ENCODE assay signal across 8 cellular contexts in the genomic region with DNA sequence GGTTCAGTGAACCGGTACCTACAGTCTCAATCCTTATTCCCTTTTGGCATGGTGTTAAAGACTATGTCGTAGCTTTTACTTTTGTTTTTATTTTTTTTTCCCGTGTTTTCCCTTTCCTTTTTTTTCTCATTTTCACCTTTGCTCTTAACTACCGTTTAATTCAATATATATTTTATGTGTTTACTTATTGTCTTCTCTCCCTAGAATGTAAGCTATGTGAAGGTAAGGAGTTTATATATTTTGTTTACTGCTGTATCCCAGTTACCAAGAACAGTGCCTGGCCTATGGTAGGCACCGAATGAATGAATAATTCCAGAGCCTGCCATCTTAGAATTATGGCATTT. TPM values are rescaled to one million over a fixed set of nuclear protein-coding genes. Genes with fewer than 3 reads are reported as not detected.
DNase-seq lines count a peak whose midpoint lies in the region; ATAC-seq and TF ChIP-seq lines count a peak whose summit lies in the region.

No MANE protein-coding gene starts in this region.

- peaks cover 29% of the 10 kb centered on the region for H3K4me1 Mint-ChIP-seq in central memory CD8-positive, alpha-beta T cell
- peaks cover 6 to 39% (median 30%) of the 10 kb centered on the region in 4 donors for H3K4me1 Mint-ChIP-seq in naive thymus-derived CD8-positive, alpha-beta T cell

- H3K27ac Mint-ChIP-seq in central memory CD8-positive, alpha-beta T cell (ENCODE audit: low read depth): peak overlapping the region; percentile 98
- peak overlapping the region; percentile 91 to 99 (median 97) for H3K27ac Mint-ChIP-seq in naive thymus-derived CD8-positive, alpha-beta T cell

- TF ChIP-seq POLR2A in lower leg skin (IDR thresholded peaks at IDR 0.05): no peak

- no peaks in the 10 kb centered on the region for H3K27me3 Mint-ChIP-seq in central memory CD8-positive, alpha-beta T cell
- peaks cover 0 to 3% (median 0%) of the 10 kb centered on the region in 5 donors for H3K27me3 Mint-ChIP-seq in naive thymus-derived CD8-positive, alpha-beta T cell

- WGBS in lower leg skin, 2 donors: 25 to 28% methylated on average over 5 of the region's 5 CpGs

- H3K36me3 ChIP-seq in KMS-11 (ENCODE audit: insufficient read depth): no peaks in the 10 kb centered on the region

- H3K4me3 ChIP-seq in AG04450 (ENCODE audit: low read depth, low read length): peak overlapping the region; percentile 62
- H3K4me3 ChIP-seq in KMS-11 (IDR thresholded peaks at IDR 0.05; ENCODE audit: insufficient read depth, low read depth, low read length): no peak overlapping the region
- H3K4me3 ChIP-seq in lower leg skin (ENCODE audit: low read depth, poor library complexity, severe bottlenecking): no peak overlapping the region

- TF ChIP-seq CTCF in AG04450 (IDR thresholded peaks at IDR 0.05; ENCODE audit: low read depth, low read length) (no peak), KMS-11 (conservative IDR thresholded peaks at IDR 0.05; ENCODE audit: low read depth, low read length) (no peak), lower leg skin (IDR thresholded peaks at IDR 0.05) (no peak)

- peak overlapping the region; percentile 13 for H3K27ac ChIP-seq in AG04450 (ENCODE audit: low read depth, low read length)
- H3K27ac ChIP-seq in KMS-11: peak overlapping the region; percentile 51; the same call in 1 of the 2 replicates

- H2AFZ ChIP-seq in KMS-11 (ENCODE audit: low read depth): peak overlapping the region; percentile 67

- H4K20me1 ChIP-seq in KMS-11 (ENCODE audit: insufficient read depth): no peaks in the 10 kb centered on the region; the same call in 1 of the 2 replicates

- CTCF ChIA-PET in AG04450 (lab: Charles Lee): interaction anchor here (1.0 kb wide), 1 partner anchor 37 kb away, joined by 4 read pairs; no protein-coding TSS in a partner anchor

- H3K4me2 ChIP-seq in KMS-11: peak overlapping the region; percentile 73

- no peaks in the 10 kb centered on the region; the same call in 1 of the 2 replicates for H3K79me2 ChIP-seq in KMS-11 (ENCODE audit: insufficient read depth, low read depth)

- peak overlapping the region; percentile 88 for H3K4me3 Mint-ChIP-seq in central memory CD8-positive, alpha-beta T cell
- peak overlapping the region; percentile 89 to 97 (median 94) for H3K4me3 Mint-ChIP-seq in naive thymus-derived CD8-positive, alpha-beta T cell

- H3K9me3 Mint-ChIP-seq in central memory CD8-positive, alpha-beta T cell: no peaks in the 10 kb centered on the region
- peaks cover 0 to 2% (median 0%) of the 10 kb centered on the region in 9 donors for H3K9me3 Mint-ChIP-seq in naive thymus-derived CD8-positive, alpha-beta T cell

- H3K4me1 ChIP-seq in KMS-11 (ENCODE audit: low read depth, poor library complexity, severe bottlenecking): peaks cover 20% of the 10 kb centered on the region

- no peaks in the 10 kb centered on the region for H3K9me3 ChIP-seq in AG04450 (ENCODE audit: control insufficient read depth, insufficient read depth, low read length)

- intact Hi-C loops in lower leg skin (cut with DNase I; ENCODE audit: low total_unique reads): no loop called here

- no peak for ATAC-seq in central memory CD8-positive, alpha-beta T cell (replicated peaks; ENCODE audit: extremely low read depth, poor library complexity, severe bottlenecking)
- no peak for ATAC-seq in naive thymus-derived CD8-positive, alpha-beta T cell
- no peak for ATAC-seq in GM18873 (IDR thresholded peaks at IDR 0.05; ENCODE audit: low FRiP score, unreplicated experiment)

- H3K9ac ChIP-seq in KMS-11: peak overlapping the region; percentile 86; the same call in 1 of the 2 replicates

- H3K27me3 ChIP-seq in AG04450 (ENCODE audit: control insufficient read depth, insufficient read depth, low read length): no peaks in the 10 kb centered on the region
- no peaks in the 10 kb centered on the region for H3K27me3 ChIP-seq in KMS-11 (ENCODE audit: insufficient read depth, low read depth)

- POLR2A ChIA-PET in AG04450 (lab: Yijun Ruan, JAX): interaction anchor here (0.7 kb wide), 1 partner anchor 128 kb away, joined by 7 read pairs; the partner anchor contains the start of gene RPS6KL1
- POLR2A ChIA-PET in naive thymus-derived CD8-positive, alpha-beta T cell (lab: Charles Lee): interaction anchor here (0.6 kb wide), 3 partner anchors 11 to 1806 kb away, joined by 3 read pairs; no protein-coding TSS in a partner anchor

- DNase-seq in AG04450 (ENCODE audit: low read depth, low spot score): no peak
- DNase-seq in central memory CD8-positive, alpha-beta T cell (ENCODE audit: low spot score in 2 of 2): no peak
- no peak for DNase-seq in naive thymus-derived CD8-positive, alpha-beta T cell
- no peak for DNase-seq in lower leg skin (ENCODE audit: low spot score in 2 of 2)
- DNase-seq in SIG-M5 treated with dmso at 0.1 percent for 504 hours (lab: John Stamatoyannopoulos, UW; ENCODE audit: unreplicated experiment): no peak
- DNase-seq in hippocampal formation (lab: John Stamatoyannopoulos, UW): no peak

- H3K36me3 Mint-ChIP-seq in central memory CD8-positive, alpha-beta T cell (ENCODE audit: insufficient read depth): peaks cover 18% of the 10 kb centered on the region
- H3K36me3 Mint-ChIP-seq in naive thymus-derived CD8-positive, alpha-beta T cell: peaks cover 0 to 15% (median 12%) of the 10 kb centered on the region in 3 donors

RNA-seq across cellular contexts. Expression of gene MLH3, which starts 0.3 kb away (rescaled TPM):
- 14.0 and 16.2 TPM in 2 replicates for polyA plus RNA-seq in AG04450 (2011; rRNA removed)
- 19.2 and 29.7 TPM in 2 replicates for polyA minus RNA-seq in AG04450 (2011; rRNA and poly(A)+ RNA removed)
- 10 to 100 TPM; 26.9 to 31.2 TPM for total RNA-seq in naive thymus-derived CD8-positive, alpha-beta T cell
- 10 to 100 TPM in 2 of 3 donors, 1 to 10 TPM in 1; 9.3 to 11.9 (median 10.8) TPM for polyA plus RNA-seq in naive thymus-derived CD8-positive, alpha-beta T cell
- 10 to 100 TPM; 16.9 to 20.9 (median 19.5) TPM for total RNA-seq in lower leg skin

RNA-seq across cellular contexts. Expression of gene ACYP1, which starts 12.3 kb away (rescaled TPM):
- polyA plus RNA-seq in AG04450 (2011; rRNA removed): 14.3 and 18.4 TPM in 2 replicates
- 3.3 and 3.4 TPM in 2 replicates for polyA minus RNA-seq in AG04450 (2011; rRNA and poly(A)+ RNA removed)
- 10 to 100 TPM; 24.5 to 25.1 TPM for total RNA-seq in naive thymus-derived CD8-positive, alpha-beta T cell
- polyA plus RNA-seq in naive thymus-derived CD8-positive, alpha-beta T cell: 10 to 100 TPM; 12.8 to 17.7 (median 13.2) TPM
- 10 to 100 TPM; 12.7 to 23.8 (median 20.3) TPM for total RNA-seq in lower leg skin

RNA-seq across cellular contexts. Expression of gene ZC2HC1C, which starts 17.9 kb away (rescaled TPM):
- 0.45 and 0.73 TPM in 2 replicates for polyA plus RNA-seq in AG04450 (2011; rRNA removed)
- polyA minus RNA-seq in AG04450 (2011; rRNA and poly(A)+ RNA removed): 0.92 and 1.00 TPM in 2 replicates
- total RNA-seq in naive thymus-derived CD8-positive, alpha-beta T cell: under 1 TPM in 1 of 2 experiments, not detected in 1; 0.70 TPM
- 1 to 10 TPM in 1 of 3 donors, under 1 TPM in 1, not detected in 1; 0.69 to 1.2 TPM for polyA plus RNA-seq in naive thymus-derived CD8-positive, alpha-beta T cell
- total RNA-seq in lower leg skin: 1 to 10 TPM in 3 of 4 donors, under 1 TPM in 1; 0.76 to 8.7 (median 3.8) TPM

RNA-seq across cellular contexts. Expression of gene EIF2B2, which starts 48.8 kb away (rescaled TPM):
- 78.3 and 82.5 TPM in 2 replicates for polyA plus RNA-seq in AG04450 (2011; rRNA removed)
- polyA minus RNA-seq in AG04450 (2011; rRNA and poly(A)+ RNA removed): 42.1 and 51.4 TPM in 2 replicates
- total RNA-seq in naive thymus-derived CD8-positive, alpha-beta T cell: 10 to 100 TPM; 28.7 to 36.7 TPM
- polyA plus RNA-seq in naive thymus-derived CD8-positive, alpha-beta T cell: 10 to 100 TPM; 14.1 to 26.7 (median 17.5) TPM
- 10 to 100 TPM; 37.0 to 45.6 (median 37.9) TPM for total RNA-seq in lower leg skin
